In genomic region chr13:113337556-113337955, GRCh38 we compare ENCODE assay signal across 14 cellular contexts.
"Had no signal": no experiment of that assay in that cellular context is flagged by ENCODE, and none has a peak within 500 bp of the region (broad histone marks: within the 10 kb centered on the region; RNA-seq: fewer than 3 reads in every experiment).

No MANE protein-coding gene starts in this region.

- H3K27ac ChIP-seq: heart left ventricle, parathyroid adenoma, suprapubic skin had no signal

- H3K27me3 Mint-ChIP-seq: type B pancreatic cell had no signal

- ATAC-seq: naive thymus-derived CD4-positive, alpha-beta T cell; T-helper 17 cell had no signal

- H3K9me3 Mint-ChIP-seq: activated CD4-positive, alpha-beta memory T cell treated with anti-CD3 and anti-CD28 coated beads, Interleukin-2, amount 10 ng/mL, durations not matched to agents 7 days and 5 days; activated naive CD4-positive, alpha-beta T cell treated with anti-CD3 and anti-CD28 coated beads, Interleukin-2, amount 10 ng/mL, durations not matched to agents 7 days and 5 days; activated T-cell treated with anti-CD3 and anti-CD28 coated beads, Interleukin-2, amount 50 U/mL, for 24 hours; type B pancreatic cell had no signal

- H3K36me3 ChIP-seq: heart left ventricle had no signal

- H3K9me3 ChIP-seq: heart left ventricle, suprapubic skin had no signal

- DNase-seq: activated CD4-positive, alpha-beta memory T cell treated with anti-CD3 and anti-CD28 coated beads, Interleukin-2, amount 10 ng/mL, durations not matched to agents 7 days and 5 days; activated CD4-positive, alpha-beta T cell treated with anti-CD3 and anti-CD28 coated beads for 4 hours; activated naive CD4-positive, alpha-beta T cell treated with anti-CD3 and anti-CD28 coated beads, Interleukin-2, amount 10 ng/mL, durations not matched to agents 7 days and 5 days; activated T-cell treated with anti-CD3 and anti-CD28 coated beads, Interleukin-2, amount 50 U/mL, for 24 hours; kidney glomerular epithelial cell; naive thymus-derived CD4-positive, alpha-beta T cell; stimulated activated CD4-positive, alpha-beta T cell treated with anti-CD3 and anti-CD28 coated beads, Interleukin-15, amount 100 ng/mL, for 24 hours; stimulated activated CD4-positive, alpha-beta T cell treated with anti-CD3 and anti-CD28 coated beads, Interleukin-4, amount 100 ng/mL, for 24 hours; stimulated activated naive CD4-positive, alpha-beta T cell treated with Interleukin-2 at 50 U/mL for 16 hours; T-helper 17 cell had no signal

- H3K27ac Mint-ChIP-seq: activated CD4-positive, alpha-beta memory T cell treated with anti-CD3 and anti-CD28 coated beads, Interleukin-2, amount 10 ng/mL, durations not matched to agents 7 days and 5 days; activated naive CD4-positive, alpha-beta T cell treated with anti-CD3 and anti-CD28 coated beads, Interleukin-2, amount 10 ng/mL, durations not matched to agents 7 days and 5 days; activated T-cell treated with anti-CD3 and anti-CD28 coated beads, Interleukin-2, amount 50 U/mL, for 24 hours; naive thymus-derived CD4-positive, alpha-beta T cell; T-helper 17 cell; type B pancreatic cell had no signal

- H3K27me3 ChIP-seq: heart left ventricle, suprapubic skin had no signal

- H3K4me1 Mint-ChIP-seq: activated CD4-positive, alpha-beta memory T cell treated with anti-CD3 and anti-CD28 coated beads, Interleukin-2, amount 10 ng/mL, durations not matched to agents 7 days and 5 days; activated naive CD4-positive, alpha-beta T cell treated with anti-CD3 and anti-CD28 coated beads, Interleukin-2, amount 10 ng/mL, durations not matched to agents 7 days and 5 days; naive thymus-derived CD4-positive, alpha-beta T cell had no signal

- H3K4me1 ChIP-seq: heart left ventricle, parathyroid adenoma, suprapubic skin had no signal

- H3K36me3 Mint-ChIP-seq: activated naive CD4-positive, alpha-beta T cell treated with anti-CD3 and anti-CD28 coated beads, Interleukin-2, amount 10 ng/mL, durations not matched to agents 7 days and 5 days; naive thymus-derived CD4-positive, alpha-beta T cell had no signal

- H2AFZ ChIP-seq: parathyroid adenoma had no signal

- H3K79me2 ChIP-seq: parathyroid adenoma had no signal

- H3K4me3 ChIP-seq: heart left ventricle, suprapubic skin had no signal

- H3K4me3 Mint-ChIP-seq: activated CD4-positive, alpha-beta memory T cell treated with anti-CD3 and anti-CD28 coated beads, Interleukin-2, amount 10 ng/mL, durations not matched to agents 7 days and 5 days; activated naive CD4-positive, alpha-beta T cell treated with anti-CD3 and anti-CD28 coated beads, Interleukin-2, amount 10 ng/mL, durations not matched to agents 7 days and 5 days; activated T-cell treated with anti-CD3 and anti-CD28 coated beads, Interleukin-2, amount 50 U/mL, for 24 hours; naive thymus-derived CD4-positive, alpha-beta T cell; T-helper 17 cell; type B pancreatic cell had no signal

- H3K9ac ChIP-seq: parathyroid adenoma had no signal
